ENCODE assay signal across 1 cellular context in genomic region chr11:129569007-129569406, GRCh38.
TF ChIP-seq lines count a peak whose summit lies in the region.

No MANE protein-coding gene starts in this region.

TF ChIP-seq in WTC11, 78 proteins besides CTCF, POLR2A, EP300 and RAD21 (continued from another document):
- TF ChIP-seq PRDM15 (CRISPR knock-in tag; IDR thresholded peaks at IDR 0.05) = peak; percentile 76
